In the genomic region with DNA sequence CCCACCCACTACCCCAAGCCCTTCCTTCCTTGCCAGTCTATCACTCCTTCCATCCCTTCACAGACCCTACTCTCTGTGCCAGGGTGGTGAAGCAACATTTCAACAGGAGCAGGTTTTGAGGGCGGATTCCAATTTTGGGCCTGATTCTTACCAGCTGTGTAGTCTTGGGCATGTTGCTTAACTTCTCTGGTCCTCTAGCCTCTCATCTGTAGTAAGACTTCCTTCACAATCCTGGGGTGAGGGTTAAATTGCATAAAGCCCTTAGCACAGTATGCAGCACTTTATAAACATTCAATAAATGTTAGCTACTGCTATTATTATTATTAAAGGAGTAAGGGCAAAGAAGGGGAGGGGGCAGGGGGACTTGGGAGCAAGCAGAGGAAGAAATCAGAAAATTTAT, we compare ENCODE assay signal across 23 cellular contexts. TPM values are rescaled to one million over a fixed set of nuclear protein-coding genes. Genes with fewer than 3 reads are reported as not detected.
A peak's percentile ranks its signal among the peaks of the same experiment; 100 is the strongest.
DNase-seq lines count a peak whose midpoint lies in the region; TF ChIP-seq lines count a peak whose summit lies in the region.
"Had no signal": no experiment of that assay in that cellular context is flagged by ENCODE, and none has a peak within 500 bp of the region (broad histone marks: within the 10 kb centered on the region; RNA-seq: fewer than 3 reads in every experiment).

No MANE protein-coding gene starts in this region.

- no peak overlapping the region for H3K27ac Mint-ChIP-seq in activated T-helper 1 cell treated with anti-CD3 and anti-CD28 coated beads, Interleukin-12 subunit alpha, Interleukin-12 subunit beta, Interleukin-2, Interleukin-4 antibody, amounts not matched to agents 30 ng/mL and 10 ng/mL and 1 ng/mL, durations not matched to agents 14 hours and 24 hours and 36 hours
- H3K27ac Mint-ChIP-seq in Calu3 (ENCODE audit: unreplicated experiment) = no peak overlapping the region
- H3K27ac Mint-ChIP-seq: activated CD8-positive, alpha-beta T cell treated with anti-CD3 and anti-CD28 coated beads for 36 hours; T-helper 1 cell treated with Interleukin-12 subunit alpha and Interleukin-12 subunit beta and Interleukin-4 antibody, amounts not matched to agents 30 μg/mL and 1 μg/mL, for 36 hours had no signal

- H3K4me3 ChIP-seq in left ventricle myocardium inferior = no peak overlapping the region
- no peak overlapping the region for H3K4me3 ChIP-seq in coronary artery
- H3K4me3 ChIP-seq in prostate gland = no peak overlapping the region
- H3K4me3 ChIP-seq in uterus = no peak overlapping the region
- H3K4me3 ChIP-seq: A549; BLaER1 treated with 17β-estradiol and CSF1 and Interleukin-3, amounts not matched to agents 10 nM and 100 nM; mucosa of descending colon had no signal

- TF ChIP-seq POLR2A in prostate gland (IDR thresholded peaks at IDR 0.05) (no peak), uterus (IDR thresholded peaks at IDR 0.05) (no peak)

- no peaks in the 10 kb centered on the region for H3K27me3 ChIP-seq in left ventricle myocardium inferior (ENCODE audit: low read depth)
- no peaks in the 10 kb centered on the region for H3K27me3 ChIP-seq in prostate gland (replicated peaks; ENCODE audit: insufficient read depth)
- H3K27me3 ChIP-seq in uterus = no peaks in the 10 kb centered on the region
- H3K27me3 ChIP-seq: BLaER1 treated with 17β-estradiol and CSF1 and Interleukin-3, amounts not matched to agents 10 nM and 100 nM had no signal

- TF ChIP-seq CTCF in left ventricle myocardium inferior (IDR thresholded peaks at IDR 0.05; ENCODE audit: borderline replicate concordance) (no peak), coronary artery (IDR thresholded peaks at IDR 0.05) (no peak), prostate gland (IDR thresholded peaks at IDR 0.05) (no peak), uterus (IDR thresholded peaks at IDR 0.05) (no peak), Calu3 (IDR thresholded peaks at IDR 0.05; ENCODE audit: unreplicated experiment) (no peak)

- H3K4me3 Mint-ChIP-seq in activated T-helper 1 cell treated with anti-CD3 and anti-CD28 coated beads, Interleukin-12 subunit alpha, Interleukin-12 subunit beta, Interleukin-2, Interleukin-4 antibody, amounts not matched to agents 30 ng/mL and 10 ng/mL and 1 ng/mL, durations not matched to agents 14 hours and 24 hours and 36 hours = no peak overlapping the region
- H3K4me3 Mint-ChIP-seq in Calu3 (ENCODE audit: low read depth, unreplicated experiment) = no peak overlapping the region
- H3K4me3 Mint-ChIP-seq: activated CD8-positive, alpha-beta T cell treated with anti-CD3 and anti-CD28 coated beads for 36 hours; H9; T-helper 1 cell treated with Interleukin-12 subunit alpha and Interleukin-12 subunit beta and Interleukin-4 antibody, amounts not matched to agents 30 μg/mL and 1 μg/mL, for 36 hours had no signal

- H3K9me3 ChIP-seq in left ventricle myocardium inferior (replicated peaks) (no peaks in the 10 kb centered on the region), prostate gland (no peaks in the 10 kb centered on the region), uterus (no peaks in the 10 kb centered on the region)
- H3K9me3 ChIP-seq: A549; BLaER1 treated with 17β-estradiol and CSF1 and Interleukin-3, amounts not matched to agents 10 nM and 100 nM; mucosa of descending colon had no signal

- H3K27me3 Mint-ChIP-seq in activated T-helper 1 cell treated with anti-CD3 and anti-CD28 coated beads, Interleukin-12 subunit alpha, Interleukin-12 subunit beta, Interleukin-2, Interleukin-4 antibody, amounts not matched to agents 30 ng/mL and 10 ng/mL and 1 ng/mL, durations not matched to agents 14 hours and 24 hours and 36 hours (ENCODE audit: insufficient read depth) = peaks cover 15% of the 10 kb centered on the region
- peaks cover 9% of the 10 kb centered on the region for H3K27me3 Mint-ChIP-seq in Calu3 (ENCODE audit: unreplicated experiment)

- no peaks in the 10 kb centered on the region for H3K36me3 ChIP-seq in left ventricle myocardium inferior
- no peaks in the 10 kb centered on the region for H3K36me3 ChIP-seq in prostate gland
- H3K36me3 ChIP-seq in uterus = no peaks in the 10 kb centered on the region
- H3K36me3 ChIP-seq: BLaER1 treated with 17β-estradiol and CSF1 and Interleukin-3, amounts not matched to agents 10 nM and 100 nM had no signal

- H3K36me3 Mint-ChIP-seq in activated T-helper 1 cell treated with anti-CD3 and anti-CD28 coated beads, Interleukin-12 subunit alpha, Interleukin-12 subunit beta, Interleukin-2, Interleukin-4 antibody, amounts not matched to agents 30 ng/mL and 10 ng/mL and 1 ng/mL, durations not matched to agents 14 hours and 24 hours and 36 hours (ENCODE audit: low read depth) = peaks cover under 1% of the 10 kb centered on the region
- peaks cover 5% of the 10 kb centered on the region for H3K36me3 Mint-ChIP-seq in Calu3 (ENCODE audit: insufficient read depth, unreplicated experiment)

- WGBS in prostate gland = 84% methylated on average over 1 of the region's 1 CpG

- no peak for DNase-seq in left ventricle myocardium inferior
- DNase-seq in cardiac septum (ENCODE audit: low spot score) = no peak
- DNase-seq in coronary artery (ENCODE audit: low spot score) = no peak
- no peak for DNase-seq in prostate gland (ENCODE audit: low spot score)
- no peak for DNase-seq in uterus
- no peak for DNase-seq in activated T-helper 1 cell treated with anti-CD3 and anti-CD28 coated beads, Interleukin-12 subunit alpha, Interleukin-12 subunit beta, Interleukin-2, Interleukin-4 antibody, amounts not matched to agents 30 ng/mL and 10 ng/mL and 1 ng/mL, durations not matched to agents 14 hours and 24 hours and 36 hours (ENCODE audit: low spot score)
- DNase-seq in activated CD8-positive, alpha-beta memory T cell treated with anti-CD3 and anti-CD28 coated beads, Interleukin-2, amount 50 U/mL, for 48 hours = no peak
- no peak for DNase-seq in Calu3
- DNase-seq: activated CD4-positive, CD25-positive, alpha-beta regulatory T cell treated with anti-CD3 and anti-CD28 coated beads, Interleukin-2, amount 50 U/mL, for 72 hours; activated CD8-positive, alpha-beta T cell treated with anti-CD3 and anti-CD28 coated beads for 36 hours; activated T-cell treated with anti-CD3 and anti-CD28 coated beads, Interleukin-2, amount 50 U/mL, for 1 hour; H9; hypothalamus; mucosa of descending colon; NCI-H1092; NCI-H187 treated with DMSO at 0.1 percent for 48 hours; NCI-H526 had no signal

- BruUV-seq in Calu3 (replicated peaks; lab: Mats Ljungman, UMichigan) = no TSS peak

- H3K9me3 Mint-ChIP-seq in activated T-helper 1 cell treated with anti-CD3 and anti-CD28 coated beads, Interleukin-12 subunit alpha, Interleukin-12 subunit beta, Interleukin-2, Interleukin-4 antibody, amounts not matched to agents 30 ng/mL and 10 ng/mL and 1 ng/mL, durations not matched to agents 14 hours and 24 hours and 36 hours = no peaks in the 10 kb centered on the region
- no peaks in the 10 kb centered on the region for H3K9me3 Mint-ChIP-seq in Calu3 (ENCODE audit: low read depth, unreplicated experiment)
- H3K9me3 Mint-ChIP-seq: activated CD8-positive, alpha-beta T cell treated with anti-CD3 and anti-CD28 coated beads for 36 hours; H9; neural crest cell; T-helper 1 cell treated with Interleukin-12 subunit alpha and Interleukin-12 subunit beta and Interleukin-4 antibody, amounts not matched to agents 30 μg/mL and 1 μg/mL, for 36 hours had no signal

- H3K4me1 Mint-ChIP-seq in activated T-helper 1 cell treated with anti-CD3 and anti-CD28 coated beads, Interleukin-12 subunit alpha, Interleukin-12 subunit beta, Interleukin-2, Interleukin-4 antibody, amounts not matched to agents 30 ng/mL and 10 ng/mL and 1 ng/mL, durations not matched to agents 14 hours and 24 hours and 36 hours (ENCODE audit: low read depth) = peaks cover 12% of the 10 kb centered on the region
- H3K4me1 Mint-ChIP-seq in Calu3 (ENCODE audit: low read depth, unreplicated experiment) = peaks cover 8% of the 10 kb centered on the region
- H3K4me1 Mint-ChIP-seq: H9 had no signal

- H3K4me1 ChIP-seq in left ventricle myocardium inferior (peaks cover 20% of the 10 kb centered on the region), prostate gland (replicated peaks) (no peaks in the 10 kb centered on the region), uterus (peaks cover 6% of the 10 kb centered on the region in 2 donors)
- H3K4me1 ChIP-seq: A549 had no signal

- CTCF ChIA-PET in Calu3 (lab: Charles Lee) = no interaction called here

- intact Hi-C loops in left ventricle myocardium inferior (cut with micrococcal nuclease) (no loop called here), cardiac septum (cut with DNase I) (loop anchor here (5.0 kb wide), 1 partner anchor 57 kb away; a partner anchor contains a TSS), prostate gland (cut with DNase I) (no loop called here), uterus (cut with DNase I; ENCODE audit: low total_unique reads) (no loop called here), Calu3 (cut with micrococcal nuclease; ENCODE audit: unreplicated experiment) (no loop called here)
- intact Hi-C loops in activated T-helper 1 cell treated with anti-CD3 and anti-CD28 coated beads, Interleukin-12 subunit alpha, Interleukin-12 subunit beta, Interleukin-2, Interleukin-4 antibody, amounts not matched to agents 30 ng/mL and 10 ng/mL and 1 ng/mL, durations not matched to agents 14 hours and 24 hours and 36 hours (cut with micrococcal nuclease) = no loop called here

- H3K27ac ChIP-seq in left ventricle myocardium inferior (replicated peaks) = peak overlapping the region; percentile 60
- H3K27ac ChIP-seq in coronary artery = peak overlapping the region; percentile 73 to 94
- H3K27ac ChIP-seq in prostate gland = peak overlapping the region; percentile 20 to 46
- peak overlapping the region; percentile 78 to 90 for H3K27ac ChIP-seq in uterus
- H3K27ac ChIP-seq: A549; BLaER1 treated with 17β-estradiol and CSF1 and Interleukin-3, amounts not matched to agents 10 nM and 100 nM had no signal

RNA-seq across cellular contexts. Expression of a gene that starts 5.0 kb away (rescaled TPM):
- total RNA-seq in left ventricle myocardium inferior (19.2 TPM), cardiac septum (21.3 TPM), prostate gland (10 to 100 TPM; 59.2 to 75.6 TPM), uterus (10 to 100 TPM; 10.8 to 39.5 (median 28.0) TPM), Calu3 (2022) (19.5 and 20.2 TPM in 2 replicates)
- 18.7 and 19.6 TPM in 2 replicates for total RNA-seq in activated T-helper 1 cell treated with anti-CD3 and anti-CD28 coated beads, Interleukin-12 subunit alpha, Interleukin-12 subunit beta, Interleukin-2, Interleukin-4 antibody, amounts not matched to agents 30 ng/mL and 10 ng/mL and 1 ng/mL, durations not matched to agents 14 hours and 24 hours and 36 hours

RNA-seq across cellular contexts. Expression of a gene that starts 14.7 kb away (rescaled TPM):
- not detected for total RNA-seq in left ventricle myocardium inferior
- total RNA-seq in cardiac septum = not detected
- total RNA-seq in prostate gland = 1 to 10 TPM in 1 of 2 donors, under 1 TPM in 1; 0.23 to 1.5 TPM
- not detected for total RNA-seq in uterus
- total RNA-seq in activated T-helper 1 cell treated with anti-CD3 and anti-CD28 coated beads, Interleukin-12 subunit alpha, Interleukin-12 subunit beta, Interleukin-2, Interleukin-4 antibody, amounts not matched to agents 30 ng/mL and 10 ng/mL and 1 ng/mL, durations not matched to agents 14 hours and 24 hours and 36 hours = not detected in 2 replicates
- total RNA-seq in Calu3 (2022) = not detected in 2 replicates
- total RNA-seq: activated CD8-positive, alpha-beta T cell treated with anti-CD3 and anti-CD28 coated beads for 36 hours; dermis blood vessel endothelial cell; liver had no signal

RNA-seq across cellular contexts. Expression of a gene that starts 32.2 kb away (rescaled TPM):
- total RNA-seq in left ventricle myocardium inferior (20.7 TPM), cardiac septum (13.8 TPM), prostate gland (10 to 100 TPM; 14.4 to 33.3 TPM), uterus (1 to 10 TPM in 3 of 4 donors, under 1 TPM in 1; 0.59 to 7.9 (median 3.0) TPM), Calu3 (2022) (4.1 and 4.2 TPM in 2 replicates)
- 0.17 TPM in 1 of 2 replicates, not detected in the other for total RNA-seq in activated T-helper 1 cell treated with anti-CD3 and anti-CD28 coated beads, Interleukin-12 subunit alpha, Interleukin-12 subunit beta, Interleukin-2, Interleukin-4 antibody, amounts not matched to agents 30 ng/mL and 10 ng/mL and 1 ng/mL, durations not matched to agents 14 hours and 24 hours and 36 hours
- total RNA-seq: dermis blood vessel endothelial cell had no signal

RNA-seq across cellular contexts. Expression of a gene that starts 47.6 kb away (rescaled TPM):
- total RNA-seq in left ventricle myocardium inferior (51.5 TPM), cardiac septum (77.7 TPM), prostate gland (100 to 1,000 TPM; 382 to 434 TPM), uterus (1,000 to 10,000 TPM in 2 of 4 donors, 100 to 1,000 TPM in 1, 10 to 100 TPM in 1; 91.7 to 2,170 (median 948) TPM), Calu3 (2022) (2.5 TPM in 1 of 2 replicates, not detected in the other)
- 6.4 and 9.8 TPM in 2 replicates for total RNA-seq in activated T-helper 1 cell treated with anti-CD3 and anti-CD28 coated beads, Interleukin-12 subunit alpha, Interleukin-12 subunit beta, Interleukin-2, Interleukin-4 antibody, amounts not matched to agents 30 ng/mL and 10 ng/mL and 1 ng/mL, durations not matched to agents 14 hours and 24 hours and 36 hours

RNA-seq across cellular contexts. Expression of a gene that starts 57.1 kb away (rescaled TPM):
- total RNA-seq in left ventricle myocardium inferior (8.0 TPM), cardiac septum (13.1 TPM), prostate gland (100 to 1,000 TPM in 1 of 2 donors, 10 to 100 TPM in 1; 92.1 to 128 TPM), uterus (10 to 100 TPM in 2 of 4 donors, 1 to 10 TPM in 2; 7.2 to 52.0 (median 22.1) TPM), Calu3 (2022) (59.9 and 60.7 TPM in 2 replicates)
- total RNA-seq in activated T-helper 1 cell treated with anti-CD3 and anti-CD28 coated beads, Interleukin-12 subunit alpha, Interleukin-12 subunit beta, Interleukin-2, Interleukin-4 antibody, amounts not matched to agents 30 ng/mL and 10 ng/mL and 1 ng/mL, durations not matched to agents 14 hours and 24 hours and 36 hours = 39.8 and 40.7 TPM in 2 replicates

Comparison
In these comparisons a context has a peak if more than half of its experiments do, and no peak if none do; other contexts are left out.
1. H3K27ac ChIP-seq: peak in every context shown above with its lines; median percentile 84 in uterus; 84 in coronary artery; 60 in left ventricle myocardium inferior; 33 in prostate gland.